In genomic region chr12:56114084-56114483, GRCh38 we compare ENCODE assay signal across 1 cellular context.
TF ChIP-seq lines count a peak whose summit lies in the region.

No MANE protein-coding gene starts in this region.

TF ChIP-seq in K562, 482 proteins besides CTCF, POLR2A, EP300 and RAD21:
- TF ChIP-seq CHCHD3 (CRISPR knock-in tag; IDR thresholded peaks at IDR 0.05): peak; percentile 76; the same call in 1 of the 2 replicates
- no peak for TF ChIP-seq MAFF (IDR thresholded peaks at IDR 0.05; ENCODE audit: low read length)
- no peak for TF ChIP-seq SMARCE1 (IDR thresholded peaks at IDR 0.05)
- peak; percentile 68 for TF ChIP-seq HMBOX1 (IDR thresholded peaks at IDR 0.05)
